12 cellular contexts compared by ENCODE assay signal in genomic region chr12:53596920-53597363, GRCh38. TPM values are rescaled to one million over a fixed set of nuclear protein-coding genes. Genes with fewer than 3 reads are reported as not detected.
A peak's percentile ranks its signal among the peaks of the same experiment; 100 is the strongest.
DNase-seq lines count a peak whose midpoint lies in the region; ATAC-seq and TF ChIP-seq lines count a peak whose summit lies in the region.
"Had no signal": no experiment of that assay in that cellular context is flagged by ENCODE, and none has a peak within 500 bp of the region (broad histone marks: within the 10 kb centered on the region; RNA-seq: fewer than 3 reads in every experiment).

No MANE protein-coding gene starts in this region.

- H2AK5ac ChIP-seq in mesendoderm (ENCODE audit: low read length) (no peak overlapping the region), H9 (ENCODE audit: insufficient read length, low read length) (no peak overlapping the region)

- no peaks in the 10 kb centered on the region for H3K36me3 Mint-ChIP-seq in activated T-cell treated with anti-CD3 and anti-CD28 coated beads, Interleukin-2, amount 50 U/mL, for 72 hours (ENCODE audit: insufficient read depth in 2 of 2)
- H3K36me3 Mint-ChIP-seq in H9 (ENCODE audit: insufficient read depth in 1 of 3, low read depth in 3 of 3) = peaks cover 0 to 9% (median 0%) of the 10 kb centered on the region in 3 experiments; a peak in 2 of 7 replicates
- H3K36me3 Mint-ChIP-seq in activated T-helper 17 cell treated with anti-CD3 and anti-CD28 coated beads, Interleukin-2, amount 50 U/mL, for 72 hours (ENCODE audit: low read depth) = peaks cover 38% of the 10 kb centered on the region

- H3K23me2 ChIP-seq in H9 (ENCODE audit: insufficient read length, low read depth, low read length, poor library complexity, severe bottlenecking) = no peaks in the 10 kb centered on the region

- no peak overlapping the region for H2BK20ac ChIP-seq in H9 (ENCODE audit: low read depth, low read length, poor library complexity, severe bottlenecking)

- H2BK15ac ChIP-seq in mesendoderm (replicated peaks; ENCODE audit: low read depth) (no peak overlapping the region), H9 (ENCODE audit: low read depth, low read length) (no peak overlapping the region)

- DNase-seq in Right ventricle myocardium inferior (ENCODE audit: missing footprints) (no peak), cardiac septum (ENCODE audit: low spot score) (no peak), mesendoderm (peak; percentile 9), H9 (no peak)
- no peak for DNase-seq in activated T-cell treated with anti-CD3 and anti-CD28 coated beads, Interleukin-2, amount 50 U/mL, for 72 hours
- DNase-seq: activated CD4-positive, alpha-beta T cell treated with anti-CD3 and anti-CD28 coated beads for 4 hours; amygdala; posterior cingulate gyrus had no signal

- H2BK5ac ChIP-seq in mesendoderm (ENCODE audit: low read length) = no peak overlapping the region
- H2BK5ac ChIP-seq in H9 (ENCODE audit: insufficient read length, low read length) = no peak overlapping the region

- ATAC-seq in Right ventricle myocardium inferior (peak; percentile 88), HG02840 (IDR thresholded peaks at IDR 0.05; ENCODE audit: low FRiP score, unreplicated experiment) (no peak)
- no peak for ATAC-seq in activated T-cell treated with anti-CD3 and anti-CD28 coated beads, Interleukin-2, amount 50 U/mL, for 72 hours (replicated peaks in 1 of 2)
- ATAC-seq in activated T-helper 17 cell treated with anti-CD3 and anti-CD28 coated beads, Interleukin-2, amount 50 U/mL, for 72 hours (replicated peaks) = no peak

- H3K79me2 ChIP-seq in mesendoderm (ENCODE audit: control insufficient read depth, insufficient read depth, low read length) (no peaks in the 10 kb centered on the region), H9 (ENCODE audit: insufficient read depth, low read length) (no peaks in the 10 kb centered on the region)

- peaks cover 5% of the 10 kb centered on the region for H3K4me1 Mint-ChIP-seq in activated T-cell treated with anti-CD3 and anti-CD28 coated beads, Interleukin-2, amount 50 U/mL, for 72 hours (ENCODE audit: low read depth)
- H3K4me1 Mint-ChIP-seq in H9 = peaks cover 13 to 16% of the 10 kb centered on the region in 2 experiments
- peaks cover 5% of the 10 kb centered on the region for H3K4me1 Mint-ChIP-seq in activated T-helper 17 cell treated with anti-CD3 and anti-CD28 coated beads, Interleukin-2, amount 50 U/mL, for 72 hours

- H3K9ac ChIP-seq in duodenal mucosa (ENCODE audit: low read depth in 1 of 2, low read length in 2 of 2) (no peak overlapping the region), mesendoderm (ENCODE audit: low read length) (no peak overlapping the region), H9 (ENCODE audit: extremely low read depth, insufficient read length, low read length) (no peak overlapping the region)

- H3K27ac Mint-ChIP-seq in activated T-cell treated with anti-CD3 and anti-CD28 coated beads, Interleukin-2, amount 50 U/mL, for 72 hours = no peak overlapping the region
- 0 out of 7 replicates have a peak overlapping the region, but pooled peaks of 1 of the 3 experiments have one; percentile 47 for H3K27ac Mint-ChIP-seq in H9
- H3K27ac Mint-ChIP-seq in activated T-helper 17 cell treated with anti-CD3 and anti-CD28 coated beads, Interleukin-2, amount 50 U/mL, for 72 hours = no peak overlapping the region

- TF ChIP-seq CTCF in H9 (conservative IDR thresholded peaks at IDR 0.05) = no peak

- H3K27me3 Mint-ChIP-seq in activated T-cell treated with anti-CD3 and anti-CD28 coated beads, Interleukin-2, amount 50 U/mL, for 72 hours (ENCODE audit: low read depth) = no peaks in the 10 kb centered on the region
- H3K27me3 Mint-ChIP-seq in H9 (ENCODE audit: low read depth) = no peaks in the 10 kb centered on the region
- H3K27me3 Mint-ChIP-seq in activated T-helper 17 cell treated with anti-CD3 and anti-CD28 coated beads, Interleukin-2, amount 50 U/mL, for 72 hours = no peaks in the 10 kb centered on the region

- H4K20me1 ChIP-seq in H9 (ENCODE audit: control insufficient read depth, insufficient read depth, insufficient read length) = no peaks in the 10 kb centered on the region

- no peak overlapping the region for H4K91ac ChIP-seq in H9 (ENCODE audit: insufficient read length, low read depth, low read length)

- H4K5ac ChIP-seq in mesendoderm (ENCODE audit: low read length) (no peak overlapping the region), H9 (ENCODE audit: insufficient read length, low read depth, low read length) (no peak overlapping the region)

- no peak overlapping the region for H3K56ac ChIP-seq in mesendoderm (ENCODE audit: low read length)
- no peak overlapping the region for H3K56ac ChIP-seq in H9 (ENCODE audit: insufficient read length, low read depth, low read length)

- no peak overlapping the region for H3K4me3 Mint-ChIP-seq in activated T-cell treated with anti-CD3 and anti-CD28 coated beads, Interleukin-2, amount 50 U/mL, for 72 hours
- no peak overlapping the region for H3K4me3 Mint-ChIP-seq in H9
- no peak overlapping the region for H3K4me3 Mint-ChIP-seq in activated T-helper 17 cell treated with anti-CD3 and anti-CD28 coated beads, Interleukin-2, amount 50 U/mL, for 72 hours

- H3K27ac ChIP-seq in duodenal mucosa (ENCODE audit: low read depth, low read length) = peak overlapping the region; percentile 30
- H3K27ac ChIP-seq in mesendoderm (ENCODE audit: low read depth, low read length) = no peak overlapping the region
- no peak overlapping the region for H3K27ac ChIP-seq in H9 (ENCODE audit: insufficient read length, low read depth, low read length)

- no peak overlapping the region for H2BK120ac ChIP-seq in mesendoderm (ENCODE audit: low read depth, low read length)
- H2BK120ac ChIP-seq in H9 (ENCODE audit: low read depth, low read length, poor library complexity, severe bottlenecking) = no peak overlapping the region

- no peak overlapping the region for H2BK12ac ChIP-seq in H9 (ENCODE audit: insufficient read length, low read depth, low read length)

- no peak overlapping the region for H3K4me3 ChIP-seq in duodenal mucosa (ENCODE audit: low read depth in 1 of 2, low read length in 2 of 2)
- H3K4me3 ChIP-seq in mesendoderm (ENCODE audit: low read length) = no peak overlapping the region
- H3K4me3 ChIP-seq: Peyer's patch had no signal

- no peak overlapping the region for H3K4ac ChIP-seq in mesendoderm (ENCODE audit: low read depth, low read length)
- H3K4ac ChIP-seq in H9 (ENCODE audit: low read depth, low read length) = no peak overlapping the region

- no CpG with 5 or more reads among the region's 3 CpGs for WGBS in mesendoderm (ENCODE audit: extremely low coverage, insufficient coverage, low lambda C conversion rate)
- WGBS in H9 (ENCODE audit: extremely low coverage, insufficient read length, low lambda C conversion rate) = no CpG with 5 or more reads among the region's 3 CpGs

- H3K4me2 ChIP-seq in mesendoderm (ENCODE audit: low read length) (no peak overlapping the region), H9 (ENCODE audit: insufficient read depth, insufficient read length, low read length) (no peak overlapping the region)

- H3K9me3 Mint-ChIP-seq in activated T-cell treated with anti-CD3 and anti-CD28 coated beads, Interleukin-2, amount 50 U/mL, for 72 hours = no peaks in the 10 kb centered on the region
- H3K9me3 Mint-ChIP-seq in H9 = no peaks in the 10 kb centered on the region
- no peaks in the 10 kb centered on the region for H3K9me3 Mint-ChIP-seq in activated T-helper 17 cell treated with anti-CD3 and anti-CD28 coated beads, Interleukin-2, amount 50 U/mL, for 72 hours

- no peak overlapping the region for H3K14ac ChIP-seq in H9 (ENCODE audit: insufficient read depth, low read length)

- no peaks in the 10 kb centered on the region for H3K79me1 ChIP-seq in mesendoderm (ENCODE audit: low read length)
- H3K79me1 ChIP-seq in H9 (ENCODE audit: insufficient read depth, low read depth, low read length, poor library complexity, severe bottlenecking) = no peaks in the 10 kb centered on the region

- H2AFZ ChIP-seq in H9 (ENCODE audit: low read length) = no peak overlapping the region

- peaks cover 0 to 4% of the 10 kb centered on the region in 2 donors for H3K36me3 ChIP-seq in duodenal mucosa (ENCODE audit: control insufficient read depth in 1 of 2, insufficient read depth in 2 of 2, low read length in 2 of 2)
- no peaks in the 10 kb centered on the region for H3K36me3 ChIP-seq in mesendoderm (ENCODE audit: control insufficient read depth, insufficient read depth, low read length)
- H3K36me3 ChIP-seq: Peyer's patch had no signal

- intact Hi-C loops in Right ventricle myocardium inferior (cut with DNase I) = loop anchor here (5.0 kb wide), 2 partner anchors 55 to 80 kb away; partner anchors contain the start of gene ATP5MC2
- intact Hi-C loops in cardiac septum (cut with DNase I) = no loop called here

- H3K27me3 ChIP-seq in duodenal mucosa (ENCODE audit: control insufficient read depth in 1 of 2, insufficient read depth in 2 of 2, low read length in 2 of 2) (no peaks in the 10 kb centered on the region), mesendoderm (ENCODE audit: insufficient read depth, low read length, poor library complexity) (no peaks in the 10 kb centered on the region), H9 (ENCODE audit: insufficient read depth, low read length) (no peaks in the 10 kb centered on the region)
- H3K27me3 ChIP-seq: Peyer's patch had no signal

- H3K18ac ChIP-seq in mesendoderm (ENCODE audit: low read length) = no peak overlapping the region
- no peak overlapping the region for H3K18ac ChIP-seq in H9 (ENCODE audit: insufficient read length, low read depth, low read length)

- no peak overlapping the region for H3T11ph ChIP-seq in H9 (ENCODE audit: low read length)

- H3K23ac ChIP-seq in mesendoderm (ENCODE audit: low read length) (no peak overlapping the region), H9 (ENCODE audit: insufficient read length, low read depth, low read length) (no peak overlapping the region)

- H3K4me1 ChIP-seq in duodenal mucosa (ENCODE audit: control insufficient read depth in 1 of 2, insufficient read depth in 2 of 2, low read length in 2 of 2) (peaks cover 4 to 14% of the 10 kb centered on the region in 2 donors), mesendoderm (ENCODE audit: control insufficient read depth, low read depth, low read length) (no peaks in the 10 kb centered on the region), H9 (ENCODE audit: insufficient read depth, low read length) (0 out of 2 replicates have a peak, but pooled peaks cover under 1% of the 10 kb centered on the region)

- H4K8ac ChIP-seq in mesendoderm (ENCODE audit: low read depth, low read length) (no peak overlapping the region), H9 (replicated peaks; ENCODE audit: insufficient read length, low read depth, low read length) (no peak overlapping the region)

- H3K9me3 ChIP-seq in duodenal mucosa (ENCODE audit: control insufficient read depth in 1 of 2, low read length in 2 of 2) (no peaks in the 10 kb centered on the region), H9 (ENCODE audit: control insufficient read depth, low read depth, low read length) (no peaks in the 10 kb centered on the region)
- H3K9me3 ChIP-seq: Peyer's patch had no signal

RNA-seq across cellular contexts. Expression of gene ATF7, which starts 29.2 kb away (rescaled TPM):
- total RNA-seq in Right ventricle myocardium inferior (39.8 TPM), cardiac septum (33.5 TPM), H9 (2021) (17.7 and 18.4 TPM in 2 replicates)
- 12.6 TPM for polyA plus RNA-seq in mesendoderm (2013, experiment 1 of 2)
- 12.0 TPM for polyA plus RNA-seq in mesendoderm (2013, experiment 2 of 2)
- total RNA-seq in activated T-cell treated with anti-CD3 and anti-CD28 coated beads, Interleukin-2, amount 50 U/mL, for 72 hours = 10 to 100 TPM; 27.4 to 28.1 TPM
- total RNA-seq in activated T-helper 17 cell treated with anti-CD3 and anti-CD28 coated beads, Interleukin-2, amount 50 U/mL, for 72 hours = 10 to 100 TPM; 28.1 to 31.5 TPM
